ENCODE assay signal across 20 cellular contexts in genomic region chr3:11198070-11198469, GRCh38. TPM values are rescaled to one million over a fixed set of nuclear protein-coding genes. Genes with fewer than 3 reads are reported as not detected.
DNase-seq lines count a peak whose midpoint lies in the region; ATAC-seq, FAIRE-seq and TF ChIP-seq lines count a peak whose summit lies in the region.
"Had no signal": no experiment of that assay in that cellular context is flagged by ENCODE, and none has a peak within 500 bp of the region (broad histone marks: within the 10 kb centered on the region; RNA-seq: fewer than 3 reads in every experiment).

No MANE protein-coding gene starts in this region.

- peak overlapping the region; percentile 26 for H3K27ac Mint-ChIP-seq in mesothelial cell of epicardium

- POLR2A ChIA-PET in endothelial cell of umbilical vein (lab: Charles Lee): no interaction called here

- dilution Hi-C loops in endothelial cell of umbilical vein (cut with MboI; ENCODE audit: extremely low pct_ligation_motif_present, low sequenced_read_pairs): no loop called here

- ATAC-seq in RWPE2 (ENCODE audit: low read depth): no peak

- H3K9me3 ChIP-seq in RWPE2 (ENCODE audit: severe bottlenecking) (no peaks in the 10 kb centered on the region), endothelial cell of umbilical vein (replicated peaks; ENCODE audit: control insufficient read depth, insufficient read depth, low read length) (no peaks in the 10 kb centered on the region), BE2C (no peaks in the 10 kb centered on the region)

- H3K9me3 Mint-ChIP-seq in mesothelial cell of epicardium: peaks cover 11% of the 10 kb centered on the region

- no peak overlapping the region for H2AFZ ChIP-seq in ACC112 (ENCODE audit: low read length, unreplicated experiment)
- no peak overlapping the region for H2AFZ ChIP-seq in endothelial cell of umbilical vein (ENCODE audit: low read depth, low read length)
- H2AFZ ChIP-seq: PC-9 had no signal

- CTCF ChIA-PET in endothelial cell of umbilical vein (lab: Charles Lee): interaction anchor here (0.8 to 8.7 kb wide), 8 partner anchors 13 to 138 kb away, joined by 3 to 96 read pairs (median 4); partner anchors contain the start of gene HRH1

- TF ChIP-seq POLR2A in endothelial cell of umbilical vein (IDR thresholded peaks at IDR 0.05; ENCODE audit: low read depth, low read length): no peak

- peaks cover 50% of the 10 kb centered on the region for H3K79me2 ChIP-seq in ACC112 (ENCODE audit: control insufficient read depth, insufficient read depth, low read length, unreplicated experiment)
- peaks cover 26% of the 10 kb centered on the region for H3K79me2 ChIP-seq in endothelial cell of umbilical vein (ENCODE audit: control insufficient read depth, insufficient read depth, low read length)

- BruUV-seq in endothelial cell of umbilical vein (replicated peaks; lab: Mats Ljungman, UMichigan): no TSS peak

- peak overlapping the region; percentile 73; the same call in 1 of the 2 replicates for H3K27ac ChIP-seq in ACC112 (ENCODE audit: low read depth, low read length)
- peak overlapping the region; percentile 97 for H3K27ac ChIP-seq in RWPE2 (ENCODE audit: poor library complexity, severe bottlenecking)
- H3K27ac ChIP-seq in endothelial cell of umbilical vein (ENCODE audit: insufficient read depth, low read depth, low read length): peak overlapping the region; percentile 99
- H3K27ac ChIP-seq: 22Rv1, HL-60, PC-9 had no signal

- peak overlapping the region; percentile 29 for H3K4me2 ChIP-seq in endothelial cell of umbilical vein (ENCODE audit: insufficient read depth, low read length)
- H3K4me2 ChIP-seq: PC-9 had no signal

- no peaks in the 10 kb centered on the region for H3K36me3 Mint-ChIP-seq in mesothelial cell of epicardium

- no peaks in the 10 kb centered on the region for H3K36me3 ChIP-seq in ACC112 (ENCODE audit: insufficient read depth, low read length)
- H3K36me3 ChIP-seq in RWPE2 (ENCODE audit: low read depth): peaks cover 6% of the 10 kb centered on the region; the same call in 1 of the 2 replicates
- H3K36me3 ChIP-seq in endothelial cell of umbilical vein (ENCODE audit: control insufficient read depth in 2 of 2, extremely low read depth in 1 of 2, insufficient read depth in 2 of 2, low read length in 2 of 2): peaks cover 0 to 5% of the 10 kb centered on the region in 2 experiments
- no peaks in the 10 kb centered on the region for H3K36me3 ChIP-seq in BE2C

- no peaks in the 10 kb centered on the region for H4K20me1 ChIP-seq in endothelial cell of umbilical vein (replicated peaks; ENCODE audit: control insufficient read depth, extremely low read depth, insufficient read depth, low read length)

- no peak for FAIRE-seq in endothelial cell of umbilical vein (lab: Jason Lieb, UNC)
- FAIRE-seq: GM18507 had no signal

- H3K9ac ChIP-seq in endothelial cell of umbilical vein (replicated peaks; ENCODE audit: extremely low read depth, insufficient read depth, low read length): peak overlapping the region; percentile 62

- TF ChIP-seq CTCF in RWPE2 (IDR thresholded peaks at IDR 0.05; ENCODE audit: poor library complexity, severe bottlenecking) (no peak), endothelial cell of umbilical vein (IDR thresholded peaks at IDR 0.05; ENCODE audit: extremely low read depth in 1 of 2, insufficient read depth in 1 of 2, low read depth in 1 of 2, low read length in 2 of 2) (no peak), mesothelial cell of epicardium (IDR thresholded peaks at IDR 0.05; ENCODE audit: unreplicated experiment) (no peak), BE2C (IDR thresholded peaks at IDR 0.05; ENCODE audit: low read depth, low read length) (no peak)

- H3K4me3 ChIP-seq in ACC112 (ENCODE audit: low read depth, low read length) (no peak overlapping the region), RWPE2 (ENCODE audit: severe bottlenecking) (no peak overlapping the region), endothelial cell of umbilical vein (replicated peaks in 1 of 3; ENCODE audit: insufficient read depth in 1 of 3, low read depth in 1 of 3, low read length in 3 of 3) (no peak overlapping the region), BE2C (ENCODE audit: low read depth, low read length) (no peak overlapping the region)
- H3K4me3 ChIP-seq: PC-9 had no signal

- H3K27me3 Mint-ChIP-seq in mesothelial cell of epicardium (ENCODE audit: low read depth): peaks cover 25% of the 10 kb centered on the region

- H3K9me1 ChIP-seq in endothelial cell of umbilical vein (replicated peaks; ENCODE audit: control insufficient read depth, extremely low read depth, insufficient read depth, low read length): no peaks in the 10 kb centered on the region

- no peaks in the 10 kb centered on the region for H3K27me3 ChIP-seq in ACC112 (ENCODE audit: insufficient read depth, low read length)
- no peaks in the 10 kb centered on the region for H3K27me3 ChIP-seq in RWPE2 (ENCODE audit: insufficient read depth, poor library complexity, severe bottlenecking)
- no peaks in the 10 kb centered on the region for H3K27me3 ChIP-seq in endothelial cell of umbilical vein (ENCODE audit: control insufficient read depth in 2 of 2, insufficient read depth in 2 of 2, low read length in 2 of 2)
- no peaks in the 10 kb centered on the region for H3K27me3 ChIP-seq in BE2C

- in situ Hi-C loops in KBM-7 (cut with MboI; ENCODE audit: low pct_unique_long_range_greater_than_20kb, low sequenced_read_pairs): no loop called here

- H3K4me1 ChIP-seq in ACC112 (ENCODE audit: control insufficient read depth, insufficient read depth, low read length, unreplicated experiment) (peaks cover 58% of the 10 kb centered on the region), RWPE2 (ENCODE audit: insufficient read depth, poor library complexity, severe bottlenecking) (peaks cover 52% of the 10 kb centered on the region), endothelial cell of umbilical vein (ENCODE audit: control insufficient read depth, extremely low read depth, insufficient read depth, low read length) (peaks cover 77% of the 10 kb centered on the region), BE2C (no peaks in the 10 kb centered on the region)

- intact Hi-C loops in endothelial cell of umbilical vein (cut with micrococcal nuclease): no loop called here

- no peak overlapping the region for H3K4me3 Mint-ChIP-seq in mesothelial cell of epicardium

- no peak for DNase-seq in RWPE2 (ENCODE audit: low spot score)
- no peak for DNase-seq in endothelial cell of umbilical vein (ENCODE audit: low read depth, low spot score)
- no peak for DNase-seq in mesothelial cell of epicardium (ENCODE audit: low spot score in 2 of 2, unreplicated experiment in 2 of 2)
- no peak for DNase-seq in retina
- no peak for DNase-seq in BE2C
- no peak for DNase-seq in DMS79 (lab: John Stamatoyannopoulos, UW)
- DNase-seq in KBM-7: no peak
- DNase-seq: C1 segment of cervical spinal cord, KG1, NCI-H1048, NCI-H146, NCI-H2081 treated with DMSO at 0.1 percent for 48 hours, NCI-H226, NCI-H526 treated with DMSO at 0.1 percent for 48 hours, PC-9, SHP77 had no signal

- peaks cover 13% of the 10 kb centered on the region for H3K4me1 Mint-ChIP-seq in mesothelial cell of epicardium

TF ChIP-seq in endothelial cell of umbilical vein, 7 proteins besides CTCF, POLR2A, EP300 and RAD21:
- no peak for TF ChIP-seq FOS (IDR thresholded peaks at IDR 0.05; ENCODE audit: borderline replicate concordance, insufficient read depth, low read length)
- no peak for TF ChIP-seq POLR2AphosphoS5 (IDR thresholded peaks at IDR 0.05; ENCODE audit: insufficient read depth, low read depth, low read length)
- no peak for TF ChIP-seq EZH2 (IDR thresholded peaks at IDR 0.05; ENCODE audit: borderline replicate concordance, low read depth, low read length, severe bottlenecking)
- no peak for TF ChIP-seq JUN (IDR thresholded peaks at IDR 0.05; ENCODE audit: borderline replicate concordance, insufficient read depth, insufficient read length, low read depth)
- peak; percentile 40 for TF ChIP-seq GATA2 (IDR thresholded peaks at IDR 0.05; ENCODE audit: insufficient read depth, insufficient read length, low read depth, low read length)
TF ChIP-seq in endothelial cell of umbilical vein: peak in this region for 1.

RNA-seq across cellular contexts. Expression of gene HRH1, which starts 43.8 kb away (rescaled TPM):
- total RNA-seq in endothelial cell of umbilical vein: 16.2 and 22.0 TPM in 2 replicates
- 21.2 and 23.4 TPM in 2 replicates for polyA plus RNA-seq in endothelial cell of umbilical vein
- 13.6 and 15.2 TPM in 2 replicates for polyA plus RNA-seq in endothelial cell of umbilical vein (2011; cell fraction: cytosol; rRNA removed)
- 14.4 and 15.0 TPM in 2 replicates for polyA plus RNA-seq in endothelial cell of umbilical vein (2011; cell fraction: nucleus; rRNA removed)
- 13.6 and 15.6 TPM in 2 replicates for polyA plus RNA-seq in endothelial cell of umbilical vein (2012)
- 54.7 and 62.5 TPM in 2 replicates for polyA minus RNA-seq in endothelial cell of umbilical vein
- polyA minus RNA-seq in endothelial cell of umbilical vein (2011; cell fraction: cytosol; rRNA and poly(A)+ RNA removed): 4.6 TPM
- 21.1 and 24.5 TPM in 2 replicates for polyA minus RNA-seq in endothelial cell of umbilical vein (2011; cell fraction: nucleus; rRNA and poly(A)+ RNA removed)
- total RNA-seq in mesothelial cell of epicardium: 0.31 to 0.45 TPM (median 0.42 TPM) in 3 replicates
- polyA plus RNA-seq in BE2C (2012; ENCODE audit: insufficient read depth, insufficient read length, low read depth): 0.28 TPM

Comparison
In these comparisons a context has a peak if more than half of its experiments do, and no peak if none do; other contexts are left out.
1. RNA of gene HRH1, which starts 43.8 kb away (total RNA-seq): 16.2 to 22.0 TPM in endothelial cell of umbilical vein; 0.31 to 0.45 TPM in mesothelial cell of epicardium; every median in the first group is over 10 times any median in the second.
2. Peak in every context shown above with its lines, with median percentiles within 50 percentile points of each other: H3K27ac ChIP-seq.